Comparison of ENCODE assay signal across 28 cellular contexts in genomic region chr10:126070815-126071214, GRCh38.
"Had no signal": no experiment of that assay in that cellular context is flagged by ENCODE, and none has a peak within 500 bp of the region (broad histone marks: within the 10 kb centered on the region; RNA-seq: fewer than 3 reads in every experiment).

No MANE protein-coding gene starts in this region.

- H3K27me3 Mint-ChIP-seq: stimulated activated memory B cell treated with anti-CD40 and anti-IgM and Interleukin-4, amounts not matched to agents 10 μg/mL and 1 μg/mL and 100 μg/mL, for 72 hours; stimulated activated naive CD8-positive, alpha-beta T cell treated with anti-CD3 and anti-CD28 coated beads, Interleukin-15, amount 100 ng/mL, for 72 hours had no signal

- H3K9me3 ChIP-seq: neutrophil, pancreas, prostate gland, right lobe of liver, sigmoid colon, spleen, thoracic aorta, thyroid gland, tibial nerve, upper lobe of left lung, vagina had no signal

- H3K9me3 Mint-ChIP-seq: natural killer cell treated with Interleukin-12 subunit alpha and Interleukin-12 subunit beta and Interleukin-15 and Interleukin-18, amount 100 ng/mL, for 72 hours; neural crest cell; stimulated activated memory B cell treated with anti-CD40 and anti-IgM and Interleukin-4, amounts not matched to agents 10 μg/mL and 1 μg/mL and 100 μg/mL, for 72 hours; stimulated activated naive CD8-positive, alpha-beta T cell treated with anti-CD3 and anti-CD28 coated beads, Interleukin-15, amount 100 ng/mL, for 72 hours had no signal

- H3K4me1 Mint-ChIP-seq: naive B cell; naive thymus-derived CD8-positive, alpha-beta T cell; stimulated activated memory B cell treated with anti-CD40 and anti-IgM and Interleukin-4, amounts not matched to agents 10 μg/mL and 1 μg/mL and 100 μg/mL, for 72 hours; stimulated activated naive CD8-positive, alpha-beta T cell treated with anti-CD3 and anti-CD28 coated beads, Interleukin-15, amount 100 ng/mL, for 72 hours had no signal

- H3K4me3 Mint-ChIP-seq: naive B cell; naive thymus-derived CD8-positive, alpha-beta T cell; natural killer cell treated with Interleukin-12 subunit alpha and Interleukin-12 subunit beta and Interleukin-15 and Interleukin-18, amount 100 ng/mL, for 72 hours; neural crest cell; stimulated activated memory B cell treated with anti-CD40 and anti-IgM and Interleukin-4, amounts not matched to agents 10 μg/mL and 1 μg/mL and 100 μg/mL, for 72 hours; stimulated activated naive CD8-positive, alpha-beta T cell treated with anti-CD3 and anti-CD28 coated beads, Interleukin-15, amount 100 ng/mL, for 72 hours had no signal

- H3K27ac ChIP-seq: neutrophil, pancreas, prostate gland, right lobe of liver, sigmoid colon, spleen, thoracic aorta, thyroid gland, tibial nerve, upper lobe of left lung, vagina had no signal

- ATAC-seq: naive thymus-derived CD8-positive, alpha-beta T cell; natural killer cell treated with Interleukin-12 subunit alpha and Interleukin-12 subunit beta and Interleukin-15 and Interleukin-18, amount 100 ng/mL, for 72 hours; pancreas; right cardiac atrium; right lobe of liver; stimulated activated memory B cell treated with anti-CD40 and anti-IgM and Interleukin-4, amounts not matched to agents 10 μg/mL and 1 μg/mL and 100 μg/mL, for 72 hours; stimulated activated naive CD8-positive, alpha-beta T cell treated with anti-CD3 and anti-CD28 coated beads, Interleukin-15, amount 100 ng/mL, for 72 hours; stimulated activated naive CD8-positive, alpha-beta T cell treated with anti-CD3 and anti-CD28 coated beads, Interleukin-15, Interleukin-2, amounts not matched to agents 100 U/mL and 50 U/mL, for 24 hours had no signal

- H3K27ac Mint-ChIP-seq: naive thymus-derived CD8-positive, alpha-beta T cell; natural killer cell treated with Interleukin-12 subunit alpha and Interleukin-12 subunit beta and Interleukin-15 and Interleukin-18, amount 100 ng/mL, for 72 hours; stimulated activated memory B cell treated with anti-CD40 and anti-IgM and Interleukin-4, amounts not matched to agents 10 μg/mL and 1 μg/mL and 100 μg/mL, for 72 hours; stimulated activated naive CD8-positive, alpha-beta T cell treated with anti-CD3 and anti-CD28 coated beads, Interleukin-15, amount 100 ng/mL, for 72 hours had no signal

- H3K36me3 Mint-ChIP-seq: naive B cell; naive thymus-derived CD8-positive, alpha-beta T cell; natural killer cell treated with Interleukin-12 subunit alpha and Interleukin-12 subunit beta and Interleukin-15 and Interleukin-18, amount 100 ng/mL, for 72 hours; stimulated activated memory B cell treated with anti-CD40 and anti-IgM and Interleukin-4, amounts not matched to agents 10 μg/mL and 1 μg/mL and 100 μg/mL, for 72 hours had no signal

- H3K27me3 ChIP-seq: pancreas, right lobe of liver, sigmoid colon, thyroid gland, tibial nerve, upper lobe of left lung, vagina had no signal

- H3K4me1 ChIP-seq: pancreas, prostate gland, right lobe of liver, sigmoid colon, spleen, thyroid gland, tibial nerve, upper lobe of left lung, vagina had no signal

- H3K4me3 ChIP-seq: pancreas, prostate gland, right lobe of liver, sigmoid colon, spleen, thoracic aorta, thyroid gland, tibial nerve, upper lobe of left lung, vagina had no signal

- DNase-seq: naive B cell; naive thymus-derived CD8-positive, alpha-beta T cell; pancreas; right cardiac atrium; right lobe of liver; sigmoid colon; small intestine; spleen; stimulated activated CD4-positive, alpha-beta T cell treated with anti-CD3 and anti-CD28 coated beads, Interleukin-12 subunit alpha, Interleukin-12 subunit beta, amount 100 ng/mL, for 4 hours; stimulated activated CD4-positive, alpha-beta T cell treated with anti-CD3 and anti-CD28 coated beads, Interleukin-1b, Interleukin-23, amount 100 ng/mL, for 48 hours; stimulated activated CD4-positive, alpha-beta T cell treated with anti-CD3 and anti-CD28 coated beads, Interleukin-4, amount 100 ng/mL, for 1 hour; stimulated activated CD4-positive, alpha-beta T cell treated with anti-CD3 and anti-CD28 coated beads, Interleukin-4, amount 100 ng/mL, for 4 hours; stimulated activated CD8-positive, alpha-beta memory T cell treated with anti-CD3 and anti-CD28 coated beads, Interleukin-4, amount 100 ng/mL, for 48 hours; stimulated activated naive CD4-positive, alpha-beta T cell; stimulated activated naive CD8-positive, alpha-beta T cell treated with anti-CD3 and anti-CD28 coated beads, Interleukin-15, amount 100 ng/mL, for 72 hours; stimulated activated naive CD8-positive, alpha-beta T cell treated with anti-CD3 and anti-CD28 coated beads, Interleukin-15, Interleukin-2, amounts not matched to agents 100 U/mL and 50 U/mL, for 24 hours; substantia nigra; thyroid gland; trophoblast cell; upper lobe of left lung had no signal

- H3K36me3 ChIP-seq: neutrophil, pancreas, prostate gland, right lobe of liver, sigmoid colon, spleen, thoracic aorta, thyroid gland, tibial nerve, upper lobe of left lung, vagina had no signal
